ENCODE assay signal across 1 cellular context in the genomic region with DNA sequence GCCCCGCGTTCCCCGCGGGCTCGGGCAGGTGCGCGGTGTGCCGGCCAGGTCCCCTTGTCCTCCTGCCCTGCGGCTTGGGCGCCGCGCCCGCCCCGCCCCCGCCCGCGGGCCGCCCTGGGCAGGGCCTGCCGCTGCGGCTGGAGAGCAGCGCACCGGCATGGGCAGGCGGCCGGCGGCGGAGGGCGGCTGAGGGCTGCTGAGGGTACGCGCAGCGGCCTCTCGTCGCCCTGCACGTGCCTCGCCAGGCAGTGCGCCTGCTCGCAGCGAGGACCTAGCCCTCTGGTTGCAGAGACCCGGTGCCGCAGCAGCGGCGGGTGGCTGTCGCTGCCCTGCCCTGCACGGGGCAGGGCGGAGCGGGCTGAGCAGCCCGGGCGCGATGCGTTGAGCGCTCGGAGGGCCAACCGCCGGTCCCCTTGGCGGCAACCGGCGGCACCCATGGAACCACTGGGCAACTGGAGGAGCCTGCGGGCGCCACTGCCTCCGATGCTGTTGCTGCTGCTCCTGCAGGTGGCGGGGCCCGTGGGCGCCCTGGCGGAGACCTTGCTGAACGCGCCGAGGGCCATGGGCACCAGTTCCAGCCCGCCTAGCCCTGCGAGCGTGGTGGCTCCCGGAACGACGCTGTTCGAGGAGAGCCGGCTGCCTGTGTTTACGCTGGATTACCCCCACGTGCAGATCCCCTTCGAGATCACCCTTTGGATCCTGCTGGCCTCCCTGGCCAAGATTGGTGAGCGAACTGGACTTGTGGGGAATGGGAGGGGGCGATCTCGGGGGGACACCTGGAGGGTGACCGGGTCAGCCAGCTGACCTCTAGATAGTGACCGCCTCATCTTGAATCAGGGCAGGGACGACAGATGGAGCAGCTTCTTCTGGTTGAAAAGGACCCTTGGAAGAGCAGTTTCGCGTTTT.
TF ChIP-seq lines count a peak whose summit lies in the region.

A gene with protein sequence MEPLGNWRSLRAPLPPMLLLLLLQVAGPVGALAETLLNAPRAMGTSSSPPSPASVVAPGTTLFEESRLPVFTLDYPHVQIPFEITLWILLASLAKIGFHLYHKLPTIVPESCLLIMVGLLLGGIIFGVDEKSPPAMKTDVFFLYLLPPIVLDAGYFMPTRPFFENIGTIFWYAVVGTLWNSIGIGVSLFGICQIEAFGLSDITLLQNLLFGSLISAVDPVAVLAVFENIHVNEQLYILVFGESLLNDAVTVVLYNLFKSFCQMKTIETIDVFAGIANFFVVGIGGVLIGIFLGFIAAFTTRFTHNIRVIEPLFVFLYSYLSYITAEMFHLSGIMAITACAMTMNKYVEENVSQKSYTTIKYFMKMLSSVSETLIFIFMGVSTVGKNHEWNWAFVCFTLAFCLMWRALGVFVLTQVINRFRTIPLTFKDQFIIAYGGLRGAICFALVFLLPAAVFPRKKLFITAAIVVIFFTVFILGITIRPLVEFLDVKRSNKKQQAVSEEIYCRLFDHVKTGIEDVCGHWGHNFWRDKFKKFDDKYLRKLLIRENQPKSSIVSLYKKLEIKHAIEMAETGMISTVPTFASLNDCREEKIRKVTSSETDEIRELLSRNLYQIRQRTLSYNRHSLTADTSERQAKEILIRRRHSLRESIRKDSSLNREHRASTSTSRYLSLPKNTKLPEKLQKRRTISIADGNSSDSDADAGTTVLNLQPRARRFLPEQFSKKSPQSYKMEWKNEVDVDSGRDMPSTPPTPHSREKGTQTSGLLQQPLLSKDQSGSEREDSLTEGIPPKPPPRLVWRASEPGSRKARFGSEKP (plus strand): TSS at position 140 of the 906 bp plus-strand sequence. CDS start 296 bp downstream, at position 436.

TF ChIP-seq in HepG2, 621 proteins besides CTCF, POLR2A, EP300 and RAD21 (continued from another document):
- TF ChIP-seq, protein P1, sequence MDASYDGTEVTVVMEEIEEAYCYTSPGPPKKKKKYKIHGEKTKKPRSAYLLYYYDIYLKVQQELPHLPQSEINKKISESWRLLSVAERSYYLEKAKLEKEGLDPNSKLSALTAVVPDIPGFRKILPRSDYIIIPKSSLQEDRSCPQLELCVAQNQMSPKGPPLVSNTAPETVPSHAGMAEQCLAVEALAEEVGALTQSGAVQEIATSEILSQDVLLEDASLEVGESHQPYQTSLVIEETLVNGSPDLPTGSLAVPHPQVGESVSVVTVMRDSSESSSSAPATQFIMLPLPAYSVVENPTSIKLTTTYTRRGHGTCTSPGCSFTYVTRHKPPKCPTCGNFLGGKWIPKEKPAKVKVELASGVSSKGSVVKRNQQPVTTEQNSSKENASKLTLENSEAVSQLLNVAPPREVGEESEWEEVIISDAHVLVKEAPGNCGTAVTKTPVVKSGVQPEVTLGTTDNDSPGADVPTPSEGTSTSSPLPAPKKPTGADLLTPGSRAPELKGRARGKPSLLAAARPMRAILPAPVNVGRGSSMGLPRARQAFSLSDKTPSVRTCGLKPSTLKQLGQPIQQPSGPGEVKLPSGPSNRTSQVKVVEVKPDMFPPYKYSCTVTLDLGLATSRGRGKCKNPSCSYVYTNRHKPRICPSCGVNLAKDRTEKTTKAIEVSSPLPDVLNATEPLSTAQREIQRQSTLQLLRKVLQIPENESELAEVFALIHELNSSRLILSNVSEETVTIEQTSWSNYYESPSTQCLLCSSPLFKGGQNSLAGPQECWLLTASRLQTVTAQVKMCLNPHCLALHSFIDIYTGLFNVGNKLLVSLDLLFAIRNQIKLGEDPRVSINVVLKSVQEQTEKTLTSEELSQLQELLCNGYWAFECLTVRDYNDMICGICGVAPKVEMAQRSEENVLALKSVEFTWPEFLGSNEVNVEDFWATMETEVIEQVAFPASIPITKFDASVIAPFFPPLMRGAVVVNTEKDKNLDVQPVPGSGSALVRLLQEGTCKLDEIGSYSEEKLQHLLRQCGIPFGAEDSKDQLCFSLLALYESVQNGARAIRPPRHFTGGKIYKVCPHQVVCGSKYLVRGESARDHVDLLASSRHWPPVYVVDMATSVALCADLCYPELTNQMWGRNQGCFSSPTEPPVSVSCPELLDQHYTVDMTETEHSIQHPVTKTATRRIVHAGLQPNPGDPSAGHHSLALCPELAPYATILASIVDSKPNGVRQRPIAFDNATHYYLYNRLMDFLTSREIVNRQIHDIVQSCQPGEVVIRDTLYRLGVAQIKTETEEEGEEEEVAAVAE (CRISPR knock-in tag; IDR thresholded peaks at IDR 0.05; ENCODE audit: borderline replicate concordance) = no peak
- no peak for TF ChIP-seq RBM39 (IDR thresholded peaks at IDR 0.05; ENCODE audit: low read depth, low read length, poor library complexity, severe bottlenecking)
- peak; percentile 31; the same call in 1 of the 2 replicates for TF ChIP-seq BORCS8-MEF2B (CRISPR knock-in tag; IDR thresholded peaks at IDR 0.05)
- TF ChIP-seq KDM5B (CRISPR knock-in tag; IDR thresholded peaks at IDR 0.05; ENCODE audit: borderline replicate concordance) = peak; percentile 53; the same call in 1 of the 2 replicates
- TF ChIP-seq, protein P2, sequence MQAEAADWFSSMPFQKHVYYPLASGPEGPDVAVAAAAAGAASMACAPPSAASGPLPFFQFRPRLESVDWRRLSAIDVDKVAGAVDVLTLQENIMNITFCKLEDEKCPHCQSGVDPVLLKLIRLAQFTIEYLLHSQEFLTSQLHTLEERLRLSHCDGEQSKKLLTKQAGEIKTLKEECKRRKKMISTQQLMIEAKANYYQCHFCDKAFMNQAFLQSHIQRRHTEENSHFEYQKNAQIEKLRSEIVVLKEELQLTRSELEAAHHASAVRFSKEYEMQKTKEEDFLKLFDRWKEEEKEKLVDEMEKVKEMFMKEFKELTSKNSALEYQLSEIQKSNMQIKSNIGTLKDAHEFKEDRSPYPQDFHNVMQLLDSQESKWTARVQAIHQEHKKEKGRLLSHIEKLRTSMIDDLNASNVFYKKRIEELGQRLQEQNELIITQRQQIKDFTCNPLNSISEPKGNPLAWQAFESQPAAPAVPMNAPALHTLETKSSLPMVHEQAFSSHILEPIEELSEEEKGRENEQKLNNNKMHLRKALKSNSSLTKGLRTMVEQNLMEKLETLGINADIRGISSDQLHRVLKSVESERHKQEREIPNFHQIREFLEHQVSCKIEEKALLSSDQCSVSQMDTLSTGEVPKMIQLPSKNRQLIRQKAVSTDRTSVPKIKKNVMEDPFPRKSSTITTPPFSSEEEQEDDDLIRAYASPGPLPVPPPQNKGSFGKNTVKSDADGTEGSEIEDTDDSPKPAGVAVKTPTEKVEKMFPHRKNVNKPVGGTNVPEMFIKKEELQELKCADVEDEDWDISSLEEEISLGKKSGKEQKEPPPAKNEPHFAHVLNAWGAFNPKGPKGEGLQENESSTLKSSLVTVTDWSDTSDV (CRISPR knock-in tag; IDR thresholded peaks at IDR 0.05) = peak; percentile 61; the same call in 1 of the 2 replicates
